ENCODE assay signal across 8 cellular contexts in the genomic region with DNA sequence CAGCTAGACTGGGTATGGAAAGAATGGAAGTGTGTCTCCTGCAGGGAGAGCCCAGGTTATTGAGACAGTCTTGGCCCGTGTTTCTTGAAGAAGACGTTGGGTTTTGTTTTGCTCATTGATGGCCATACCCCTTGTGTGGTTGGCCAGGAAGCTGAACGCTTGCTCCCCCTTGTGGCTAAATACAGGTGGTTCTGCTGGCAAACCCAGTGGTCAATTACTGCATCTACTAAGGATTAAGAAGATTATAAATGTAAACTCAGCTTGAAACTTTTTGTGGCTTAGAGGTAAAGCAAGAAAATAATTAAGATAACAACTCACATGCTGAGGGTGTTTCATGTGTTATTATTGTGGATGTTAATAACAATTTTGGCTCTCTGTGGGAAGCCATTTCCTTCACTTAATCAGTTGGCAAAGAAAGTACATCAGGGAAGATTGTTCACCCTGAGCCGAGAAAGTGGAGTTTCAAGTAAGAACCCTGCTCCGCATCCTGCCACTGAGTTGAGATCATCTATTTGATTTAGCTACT.
DNase-seq lines count a peak whose midpoint lies in the region; ATAC-seq and TF ChIP-seq lines count a peak whose summit lies in the region.

No MANE protein-coding gene starts in this region.

- no peaks in the 10 kb centered on the region for H3K9me3 Mint-ChIP-seq in activated T-helper 1 cell treated with anti-CD3 and anti-CD28 coated beads, Interleukin-12 subunit alpha, Interleukin-12 subunit beta, Interleukin-2, Interleukin-4 antibody, amounts not matched to agents 30 ng/mL and 10 ng/mL and 1 ng/mL, durations not matched to agents 14 hours and 24 hours and 36 hours

- H3K4me1 Mint-ChIP-seq in activated T-helper 1 cell treated with anti-CD3 and anti-CD28 coated beads, Interleukin-12 subunit alpha, Interleukin-12 subunit beta, Interleukin-2, Interleukin-4 antibody, amounts not matched to agents 30 ng/mL and 10 ng/mL and 1 ng/mL, durations not matched to agents 14 hours and 24 hours and 36 hours (ENCODE audit: low read depth), result peaks cover 10% of the 10 kb centered on the region

- DNase-seq in COLO829 (ENCODE audit: low spot score) (peak; percentile 64), HUDEP-2 (lab: John Stamatoyannopoulos, UW; ENCODE audit: unreplicated experiment in 76 of 76) (peak in 69 of 76 experiments; percentile 2 to 86 (median 60)), OCI-LY7 (ENCODE audit: low spot score) (peak; percentile 52), glomerular endothelial cell (ENCODE audit: extremely low read depth, low read depth, low spot score) (peak; percentile 50), trophoblast cell (peak; percentile 49 to 83)
- DNase-seq in activated T-helper 1 cell treated with anti-CD3 and anti-CD28 coated beads, Interleukin-12 subunit alpha, Interleukin-12 subunit beta, Interleukin-2, Interleukin-4 antibody, amounts not matched to agents 30 ng/mL and 10 ng/mL and 1 ng/mL, durations not matched to agents 14 hours and 24 hours and 36 hours (ENCODE audit: low spot score), result peak; percentile 20

- H3K9ac ChIP-seq in trophoblast cell (ENCODE audit: low read length), result no peak overlapping the region

- H3K9me3 ChIP-seq in OCI-LY7 (ENCODE audit: low read length) (no peaks in the 10 kb centered on the region), trophoblast cell (ENCODE audit: insufficient read depth, low read depth, low read length) (no peaks in the 10 kb centered on the region)

- H3K23ac ChIP-seq in trophoblast cell (ENCODE audit: low read length), result no peak overlapping the region

- no peaks in the 10 kb centered on the region for H3K27me3 ChIP-seq in trophoblast cell (ENCODE audit: insufficient read depth, low read length)

- H3K36me3 Mint-ChIP-seq in activated T-helper 1 cell treated with anti-CD3 and anti-CD28 coated beads, Interleukin-12 subunit alpha, Interleukin-12 subunit beta, Interleukin-2, Interleukin-4 antibody, amounts not matched to agents 30 ng/mL and 10 ng/mL and 1 ng/mL, durations not matched to agents 14 hours and 24 hours and 36 hours (ENCODE audit: low read depth), result no peaks in the 10 kb centered on the region

- no CpG with 5 or more reads among the region's 5 CpGs for WGBS in trophoblast cell (ENCODE audit: extremely low coverage, insufficient coverage, insufficient read length)

- H3K4me1 ChIP-seq in OCI-LY7 (ENCODE audit: insufficient read depth, low read length, poor library complexity, severe bottlenecking) (no peaks in the 10 kb centered on the region), trophoblast cell (ENCODE audit: control insufficient read depth in 1 of 2, insufficient read depth in 2 of 2, low read length in 2 of 2) (peaks cover 2 to 4% of the 10 kb centered on the region in 2 experiments)

- CTCF ChIA-PET in OCI-LY7 (lab: Charles Lee; ENCODE audit: unreplicated experiment), result no interaction called here

- intact Hi-C loops in OCI-LY7 (cut with micrococcal nuclease; ENCODE audit: unreplicated experiment), result loop anchor here (5.0 kb wide), 1 partner anchor 94 kb away; a partner anchor contains a TSS
- intact Hi-C loops in activated T-helper 1 cell treated with anti-CD3 and anti-CD28 coated beads, Interleukin-12 subunit alpha, Interleukin-12 subunit beta, Interleukin-2, Interleukin-4 antibody, amounts not matched to agents 30 ng/mL and 10 ng/mL and 1 ng/mL, durations not matched to agents 14 hours and 24 hours and 36 hours (cut with micrococcal nuclease), result loop anchor here (1.0 to 5.0 kb wide), 2 partner anchors 93 to 254 kb away; no protein-coding TSS in a partner anchor

- no peak overlapping the region for H3K4ac ChIP-seq in trophoblast cell (ENCODE audit: low read depth, low read length)

- no peaks in the 10 kb centered on the region for H4K20me1 ChIP-seq in OCI-LY7 (ENCODE audit: insufficient read depth, low read length)

- H3K79me2 ChIP-seq in OCI-LY7 (ENCODE audit: insufficient read depth, low read depth, low read length), result no peaks in the 10 kb centered on the region
- no peaks in the 10 kb centered on the region for H3K79me2 ChIP-seq in trophoblast cell (ENCODE audit: control insufficient read depth, insufficient read depth, low read length, poor library complexity)

- no peak overlapping the region for H3K18ac ChIP-seq in trophoblast cell (ENCODE audit: low read length)

- peaks cover 9% of the 10 kb centered on the region for H3K27me3 Mint-ChIP-seq in activated T-helper 1 cell treated with anti-CD3 and anti-CD28 coated beads, Interleukin-12 subunit alpha, Interleukin-12 subunit beta, Interleukin-2, Interleukin-4 antibody, amounts not matched to agents 30 ng/mL and 10 ng/mL and 1 ng/mL, durations not matched to agents 14 hours and 24 hours and 36 hours (ENCODE audit: insufficient read depth)

- H2BK120ac ChIP-seq in trophoblast cell (ENCODE audit: insufficient read depth, low read length, poor library complexity), result peak overlapping the region; percentile 2

- H4K91ac ChIP-seq in trophoblast cell (ENCODE audit: low read depth, low read length), result no peak overlapping the region

- POLR2A ChIA-PET in OCI-LY7 (lab: Charles Lee), result no interaction called here

- H3K14ac ChIP-seq in trophoblast cell (ENCODE audit: low read length), result no peak overlapping the region

- H2AK5ac ChIP-seq in trophoblast cell (ENCODE audit: low read length), result no peak overlapping the region

- H2BK12ac ChIP-seq in trophoblast cell (ENCODE audit: low read length), result no peak overlapping the region

- no peak overlapping the region for H4K12ac ChIP-seq in trophoblast cell (ENCODE audit: low read depth, low read length)

- no peak overlapping the region for H2AFZ ChIP-seq in OCI-LY7 (ENCODE audit: low read length)
- no peak overlapping the region for H2AFZ ChIP-seq in trophoblast cell (ENCODE audit: insufficient read depth, low read length, poor library complexity)

- ATAC-seq in GM19452 (IDR thresholded peaks at IDR 0.05; ENCODE audit: unreplicated experiment) (peak; percentile 78), HG02642 (IDR thresholded peaks at IDR 0.05; ENCODE audit: poor library complexity, unreplicated experiment) (no peak)

- no peak overlapping the region for H3K4me3 Mint-ChIP-seq in activated T-helper 1 cell treated with anti-CD3 and anti-CD28 coated beads, Interleukin-12 subunit alpha, Interleukin-12 subunit beta, Interleukin-2, Interleukin-4 antibody, amounts not matched to agents 30 ng/mL and 10 ng/mL and 1 ng/mL, durations not matched to agents 14 hours and 24 hours and 36 hours

- no peak overlapping the region for H4K8ac ChIP-seq in trophoblast cell (ENCODE audit: low read depth, low read length)

- no TSS peak for BruUV-seq in OCI-LY7 (replicated peaks; lab: Mats Ljungman, UMichigan)

- H3K9me2 ChIP-seq in OCI-LY7 (ENCODE audit: insufficient read depth, low read length), result no peaks in the 10 kb centered on the region

- H3K79me1 ChIP-seq in trophoblast cell (ENCODE audit: low read length), result peaks cover 3% of the 10 kb centered on the region

- H3K4me3 ChIP-seq in OCI-LY7 (ENCODE audit: low read depth, low read length, poor library complexity, severe bottlenecking), result no peak overlapping the region
- no peak overlapping the region for H3K4me3 ChIP-seq in trophoblast cell (ENCODE audit: low read depth, low read length)

- no peak overlapping the region for H2BK5ac ChIP-seq in trophoblast cell (ENCODE audit: low read depth, low read length, poor library complexity)

- H3K4me2 ChIP-seq in OCI-LY7 (ENCODE audit: low read length), result no peak overlapping the region
- H3K4me2 ChIP-seq in trophoblast cell (ENCODE audit: low read length), result no peak overlapping the region

- H3K27ac ChIP-seq in OCI-LY7 (ENCODE audit: low read depth, low read length, poor library complexity, severe bottlenecking), result no peak overlapping the region
- H3K27ac ChIP-seq in trophoblast cell (ENCODE audit: low read depth, low read length), result no peak overlapping the region

- H3K36me3 ChIP-seq in OCI-LY7 (ENCODE audit: insufficient read depth, low read length), result no peaks in the 10 kb centered on the region
- H3K36me3 ChIP-seq in trophoblast cell (ENCODE audit: control insufficient read depth in 1 of 2, insufficient read depth in 2 of 2, low read length in 2 of 2), result no peaks in the 10 kb centered on the region

- H3K27ac Mint-ChIP-seq in activated T-helper 1 cell treated with anti-CD3 and anti-CD28 coated beads, Interleukin-12 subunit alpha, Interleukin-12 subunit beta, Interleukin-2, Interleukin-4 antibody, amounts not matched to agents 30 ng/mL and 10 ng/mL and 1 ng/mL, durations not matched to agents 14 hours and 24 hours and 36 hours, result no peak overlapping the region

- TF ChIP-seq CTCF in OCI-LY7 (conservative IDR thresholded peaks at IDR 0.05; ENCODE audit: low read length), result peak; percentile 80
